8 cellular contexts compared by ENCODE assay signal in the genomic region with DNA sequence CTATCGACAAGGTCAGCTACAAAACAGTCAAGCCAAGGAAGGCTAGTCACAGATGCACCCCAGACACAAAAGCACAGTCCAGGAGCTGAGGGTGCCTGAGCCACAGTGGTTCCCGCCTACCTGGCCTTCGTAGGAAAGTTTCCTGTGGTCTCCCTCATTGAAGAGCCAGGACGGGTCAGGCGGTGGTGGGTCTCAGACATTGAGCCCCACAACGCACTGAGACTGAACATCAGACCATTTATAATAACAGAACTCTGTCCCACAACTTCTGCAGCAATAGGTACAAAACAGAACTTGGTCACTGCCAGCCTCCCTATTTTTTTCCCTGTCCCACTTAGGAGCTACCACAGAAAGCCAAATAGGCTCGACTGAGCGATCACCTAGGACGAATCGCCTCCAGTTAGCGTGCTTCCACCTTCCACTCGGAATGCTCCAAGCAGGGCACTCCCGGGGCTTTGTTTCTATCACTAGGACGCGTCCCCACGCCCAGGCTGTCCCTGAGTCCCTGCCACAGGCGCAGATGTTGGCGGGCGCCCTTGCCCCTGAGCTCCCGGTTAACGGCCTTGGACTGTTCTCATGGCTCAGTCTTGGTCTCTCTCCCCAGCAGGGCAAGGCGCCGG. TPM values are rescaled to one million over a fixed set of nuclear protein-coding genes. Genes with fewer than 3 reads are reported as not detected.
DNase-seq lines count a peak whose midpoint lies in the region; ATAC-seq and TF ChIP-seq lines count a peak whose summit lies in the region.

No MANE protein-coding gene starts in this region.

- TF ChIP-seq POLR2A in breast epithelium (IDR thresholded peaks at IDR 0.05): no peak
- TF ChIP-seq POLR2A in upper lobe of left lung (IDR thresholded peaks at IDR 0.05): no peak

- TF ChIP-seq EP300 in upper lobe of left lung (IDR thresholded peaks at IDR 0.05): no peak

- ATAC-seq in lower lobe of right lung (no peak), upper lobe of left lung (ENCODE audit: low FRiP score in 2 of 2) (no peak), HG03520 (IDR thresholded peaks at IDR 0.05; ENCODE audit: unreplicated experiment) (no peak)

- peak overlapping the region; percentile 59 to 97 (median 73) for H3K4me3 ChIP-seq in breast epithelium
- H3K4me3 ChIP-seq in lower lobe of right lung: peak overlapping the region; percentile 93
- H3K4me3 ChIP-seq in upper lobe of left lung: peak overlapping the region; percentile 57 to 85 (median 66)

- peak overlapping the region; percentile 78 to 87 for H3K27ac ChIP-seq in breast epithelium
- H3K27ac ChIP-seq in lower lobe of right lung: peak overlapping the region; percentile 79
- H3K27ac ChIP-seq in upper lobe of left lung: peak overlapping the region; percentile 68 to 91 (median 82)

- H3K27me3 ChIP-seq in breast epithelium (no peaks in the 10 kb centered on the region), lower lobe of right lung (ENCODE audit: low read depth) (no peaks in the 10 kb centered on the region), upper lobe of left lung (no peaks in the 10 kb centered on the region)

- DNase-seq in ELF-1 (ENCODE audit: low read depth, low spot score): peak; percentile 13
- peak; percentile 48 for DNase-seq in HuH-7.5 (ENCODE audit: low spot score)
- DNase-seq in breast epithelium (ENCODE audit: low spot score in 2 of 2): no peak
- no peak for DNase-seq in lower lobe of right lung
- DNase-seq in upper lobe of left lung: peak in 1 of 2 donors; percentile 23
- no peak for DNase-seq in stimulated activated CD4-positive, alpha-beta T cell treated with anti-CD3 and anti-CD28 coated beads, Interleukin-4, amount 100 ng/mL, for 24 hours
- no peak for DNase-seq in 8988T

- intact Hi-C loops in breast epithelium (cut with DNase I; ENCODE audit: low total_unique reads): no loop called here
- intact Hi-C loops in lower lobe of right lung (cut with DNase I): no loop called here

- 12 to 21% methylated on average over 12 to 21 of the region's 23 CpGs for WGBS in upper lobe of left lung, 2 donors

- peaks cover 10% of the 10 kb centered on the region for H3K36me3 ChIP-seq in breast epithelium
- peaks cover 34% of the 10 kb centered on the region for H3K36me3 ChIP-seq in lower lobe of right lung
- peaks cover 6 to 33% (median 26%) of the 10 kb centered on the region in 4 donors for H3K36me3 ChIP-seq in upper lobe of left lung

- H3K4me1 ChIP-seq in breast epithelium (peaks cover 0 to 4% of the 10 kb centered on the region in 2 donors), lower lobe of right lung (peaks cover 14% of the 10 kb centered on the region), upper lobe of left lung (peaks cover 11 to 20% (median 14%) of the 10 kb centered on the region in 4 donors)

- no peak for TF ChIP-seq CTCF in breast epithelium (IDR thresholded peaks at IDR 0.05)
- TF ChIP-seq CTCF in lower lobe of right lung (IDR thresholded peaks at IDR 0.05): no peak
- no peak for TF ChIP-seq CTCF in upper lobe of left lung (IDR thresholded peaks at IDR 0.05)

- peaks cover 55 to 56% of the 10 kb centered on the region in 2 donors for H3K9me3 ChIP-seq in breast epithelium
- H3K9me3 ChIP-seq in lower lobe of right lung: peaks cover 53% of the 10 kb centered on the region
- H3K9me3 ChIP-seq in upper lobe of left lung: peaks cover 14 to 52% (median 35%) of the 10 kb centered on the region in 4 donors

RNA-seq across cellular contexts. Expression of a gene that starts 0.6 kb away (rescaled TPM):
- total RNA-seq in breast epithelium: 10 to 100 TPM; 10.1 to 70.2 (median 36.1) TPM
- 22.6 TPM for total RNA-seq in lower lobe of right lung
- 10 to 100 TPM; 12.8 to 36.7 (median 20.8) TPM for total RNA-seq in upper lobe of left lung

RNA-seq across cellular contexts. Expression of a gene that starts 45.2 kb away (rescaled TPM):
- total RNA-seq in breast epithelium: 10 to 100 TPM; 21.9 to 46.5 (median 39.0) TPM
- 27.6 TPM for total RNA-seq in lower lobe of right lung
- 10 to 100 TPM; 19.0 to 63.9 (median 26.4) TPM for total RNA-seq in upper lobe of left lung

RNA-seq across cellular contexts. Expression of a gene that starts 50.7 kb away (rescaled TPM):
- total RNA-seq in breast epithelium: 10 to 100 TPM in 1 of 3 donors, 1 to 10 TPM in 2; 4.2 to 10.8 (median 9.2) TPM
- 5.4 TPM for total RNA-seq in lower lobe of right lung
- 10 to 100 TPM in 1 of 6 donors, 1 to 10 TPM in 5; 4.5 to 13.6 (median 7.1) TPM for total RNA-seq in upper lobe of left lung

Comparison
In these comparisons a context has a peak if more than half of its experiments do, and no peak if none do; other contexts are left out.
1. DNase-seq: peak in ELF-1 (single experiment) and HuH-7.5 (single experiment); none in breast epithelium (0 of 2), lower lobe of right lung (single experiment), stimulated activated CD4-positive, alpha-beta T cell treated with anti-CD3 and anti-CD28 coated beads, Interleukin-4, amount 100 ng/mL, for 24 hours (single experiment) and 8988T (single experiment).
2. Peak in every context shown above with its lines, with median percentiles within 50 percentile points of each other: H3K27ac ChIP-seq and H3K4me3 ChIP-seq.